ENCODE assay signal across 8 cellular contexts in the genomic region with DNA sequence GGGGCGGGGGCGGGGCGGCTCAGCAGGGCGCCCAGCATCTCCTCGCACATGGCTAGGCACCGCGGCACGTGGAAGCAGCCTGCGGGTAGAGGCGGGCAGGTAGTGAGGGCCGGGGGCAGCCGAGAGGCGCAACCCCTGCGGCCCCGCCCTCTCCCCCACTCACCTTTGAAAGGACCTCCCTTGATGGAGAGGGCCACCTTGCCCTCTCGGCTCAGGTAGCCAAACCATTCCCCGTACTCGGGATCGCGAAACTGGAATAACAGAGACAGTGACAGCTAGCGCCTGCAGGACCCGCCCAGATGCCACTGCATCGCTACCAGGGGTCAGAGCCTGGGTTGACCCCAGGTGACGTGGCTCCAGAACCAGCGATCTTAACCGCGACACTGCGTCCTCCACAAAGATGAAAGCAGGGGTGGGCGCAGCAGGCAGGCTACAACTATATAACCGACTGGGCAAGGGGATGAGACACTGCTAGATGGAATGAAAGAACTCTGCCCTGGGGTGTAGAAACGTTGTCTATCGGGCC.
DNase-seq lines count a peak whose midpoint lies in the region; ATAC-seq and TF ChIP-seq lines count a peak whose summit lies in the region.

No MANE protein-coding gene starts in this region.

- peaks cover 35 to 60% (median 48%) of the 10 kb centered on the region in 10 experiments for H3K4me1 ChIP-seq in BLaER1 treated with 17β-estradiol and CSF1 and Interleukin-3, amounts not matched to agents 10 nM and 100 nM
- H3K4me1 ChIP-seq in iPS DF 6.9 (ENCODE audit: control insufficient read depth, insufficient read depth, low read length): peaks cover 2% of the 10 kb centered on the region; the same call in 1 of the 2 replicates
- H3K4me1 ChIP-seq in tibial artery: peaks cover 0 to 21% (median 12%) of the 10 kb centered on the region in 4 donors

- peaks cover 17 to 35% (median 31%) of the 10 kb centered on the region in 11 experiments; a peak in 21 of 22 replicates for H3K36me3 ChIP-seq in BLaER1 treated with 17β-estradiol and CSF1 and Interleukin-3, amounts not matched to agents 10 nM and 100 nM
- peaks cover 11% of the 10 kb centered on the region for H3K36me3 ChIP-seq in iPS DF 6.9 (ENCODE audit: control insufficient read depth, insufficient read depth, low read length)
- H3K36me3 ChIP-seq in tibial artery: peaks cover 0 to 30% (median 20%) of the 10 kb centered on the region in 3 donors

- peak; percentile 9 for ATAC-seq in GM21526 (IDR thresholded peaks at IDR 0.05; ENCODE audit: low FRiP score, unreplicated experiment)
- no peak for ATAC-seq in HG03108 (IDR thresholded peaks at IDR 0.05; ENCODE audit: unreplicated experiment)
- ATAC-seq in HG02571 (IDR thresholded peaks at IDR 0.05; ENCODE audit: unreplicated experiment): no peak

- peak overlapping the region in 9 of 11 experiments; percentile 25 to 91 (median 62); a peak in 15 of 22 replicates for H3K9ac ChIP-seq in BLaER1 treated with 17β-estradiol and CSF1 and Interleukin-3, amounts not matched to agents 10 nM and 100 nM

- H3K27me3 ChIP-seq in BLaER1 treated with 17β-estradiol and CSF1 and Interleukin-3, amounts not matched to agents 10 nM and 100 nM: peaks cover 88 to 96% (median 93%) of the 10 kb centered on the region in 11 experiments
- no peaks in the 10 kb centered on the region for H3K27me3 ChIP-seq in iPS DF 6.9 (ENCODE audit: control insufficient read depth, insufficient read depth, low read length)
- H3K27me3 ChIP-seq in tibial artery: no peaks in the 10 kb centered on the region

- H3K27ac ChIP-seq in BLaER1 treated with 17β-estradiol and CSF1 and Interleukin-3, amounts not matched to agents 10 nM and 100 nM: peak overlapping the region in 8 of 11 experiments; percentile 46 to 75 (median 62); a peak in 16 of 22 replicates
- H3K27ac ChIP-seq in iPS DF 6.9 (ENCODE audit: low read length): no peak overlapping the region
- H3K27ac ChIP-seq in tibial artery: peak overlapping the region in 1 of 2 donors; percentile 61

- H3K4me3 ChIP-seq in BLaER1 treated with 17β-estradiol and CSF1 and Interleukin-3, amounts not matched to agents 10 nM and 100 nM: peak overlapping the region in 9 of 10 experiments; percentile 24 to 87 (median 78); a peak in 17 of 20 replicates
- peak overlapping the region; percentile 100; the same call in 1 of the 2 replicates for H3K4me3 ChIP-seq in iPS DF 6.9 (ENCODE audit: low read length)
- peak overlapping the region; percentile 66 to 75 for H3K4me3 ChIP-seq in tibial artery

- DNase-seq in SW480 (ENCODE audit: low spot score): peak; percentile 79
- no peak for DNase-seq in iPS DF 6.9 (ENCODE audit: low read depth, low spot score)
- no peak for DNase-seq in tibial artery
- no peak for DNase-seq in 8988T

- intact Hi-C loops in tibial artery (cut with DNase I; ENCODE audit: low total_unique reads): no loop called here

- H3K9me3 ChIP-seq in BLaER1 treated with 17β-estradiol and CSF1 and Interleukin-3, amounts not matched to agents 10 nM and 100 nM (replicated peaks in 1 of 11): 0 out of 22 replicates have a peak, but pooled peaks cover 0 to 4% (median 0%) of the 10 kb centered on the region in 11 experiments
- H3K9me3 ChIP-seq in iPS DF 6.9 (ENCODE audit: control insufficient read depth, insufficient read depth, low read length) (no peaks in the 10 kb centered on the region), tibial artery (no peaks in the 10 kb centered on the region)

- WGBS in iPS DF 6.9 (ENCODE audit: insufficient coverage, insufficient read length): no CpG with 5 or more reads among the region's 32 CpGs

- no peak for TF ChIP-seq CTCF in tibial artery (IDR thresholded peaks at IDR 0.05)

- H3K4me2 ChIP-seq in BLaER1 treated with 17β-estradiol and CSF1 and Interleukin-3, amounts not matched to agents 10 nM and 100 nM: peak overlapping the region; percentile 65 to 89 (median 78)

- H4K20me1 ChIP-seq in BLaER1 treated with 17β-estradiol and CSF1 and Interleukin-3, amounts not matched to agents 10 nM and 100 nM: peaks cover 43 to 92% (median 76%) of the 10 kb centered on the region in 11 experiments
